In the genomic region with DNA sequence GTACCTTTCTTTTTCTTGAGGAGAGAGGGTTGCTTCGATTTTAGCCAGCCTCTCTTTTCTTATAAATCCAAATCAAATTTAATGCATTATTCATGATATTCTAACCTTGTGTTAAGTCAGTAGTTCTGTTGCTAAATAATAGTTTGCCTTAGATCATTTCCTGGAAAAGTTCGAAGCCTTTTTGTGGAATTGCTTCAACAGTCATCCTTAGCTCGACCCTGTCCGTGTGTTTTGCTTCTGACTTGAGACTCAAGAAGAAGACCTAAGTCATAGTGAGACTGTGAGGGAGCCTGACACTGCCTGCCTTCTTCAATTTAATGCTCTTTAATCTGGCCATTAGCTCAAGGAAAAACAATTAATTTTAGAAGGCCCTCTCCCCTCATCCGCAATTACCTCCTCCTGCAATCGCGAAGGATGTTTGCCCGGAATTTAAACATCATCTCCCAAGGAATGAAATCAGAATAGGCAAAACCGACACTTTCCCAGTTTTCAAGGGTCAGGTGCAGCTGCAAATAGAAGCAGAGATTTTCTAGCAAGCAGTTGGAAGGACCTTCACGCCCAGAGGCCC, we compare ENCODE assay signal across 8 cellular contexts. TPM values are rescaled to one million over a fixed set of nuclear protein-coding genes. Genes with fewer than 3 reads are reported as not detected.
DNase-seq lines count a peak whose midpoint lies in the region; ATAC-seq lines count a peak whose summit lies in the region.

No MANE protein-coding gene starts in this region.

- peaks cover 10% of the 10 kb centered on the region for H3K27me3 Mint-ChIP-seq in activated CD4-positive, alpha-beta T cell treated with anti-CD3 and anti-CD28 coated beads, Interleukin-2, amount 10 ng/mL, durations not matched to agents 24 days and 14 days
- H3K27me3 Mint-ChIP-seq in activated CD4-positive, alpha-beta memory T cell treated with anti-CD3 and anti-CD28 coated beads, Interleukin-2, amount 10 ng/mL, durations not matched to agents 7 days and 5 days: peaks cover 1% of the 10 kb centered on the region

- H3K27me3 ChIP-seq in iPS-20b (ENCODE audit: insufficient read depth, low read length): no peaks in the 10 kb centered on the region

- no peaks in the 10 kb centered on the region for H3K36me3 Mint-ChIP-seq in activated CD4-positive, alpha-beta T cell treated with anti-CD3 and anti-CD28 coated beads, Interleukin-2, amount 10 ng/mL, durations not matched to agents 24 days and 14 days (ENCODE audit: low read depth)
- no peaks in the 10 kb centered on the region for H3K36me3 Mint-ChIP-seq in activated CD4-positive, alpha-beta memory T cell treated with anti-CD3 and anti-CD28 coated beads, Interleukin-2, amount 10 ng/mL, durations not matched to agents 7 days and 5 days (ENCODE audit: low read depth)

- H3K27ac Mint-ChIP-seq in activated CD4-positive, alpha-beta T cell treated with anti-CD3 and anti-CD28 coated beads, Interleukin-2, amount 10 ng/mL, durations not matched to agents 24 days and 14 days: peak overlapping the region; percentile 6
- no peak overlapping the region for H3K27ac Mint-ChIP-seq in activated CD4-positive, alpha-beta memory T cell treated with anti-CD3 and anti-CD28 coated beads, Interleukin-2, amount 10 ng/mL, durations not matched to agents 7 days and 5 days

- ATAC-seq in HG03457 (IDR thresholded peaks at IDR 0.05; ENCODE audit: unreplicated experiment): no peak

- H3K4me3 Mint-ChIP-seq in activated CD4-positive, alpha-beta T cell treated with anti-CD3 and anti-CD28 coated beads, Interleukin-2, amount 10 ng/mL, durations not matched to agents 24 days and 14 days: peak overlapping the region; percentile 83
- H3K4me3 Mint-ChIP-seq in activated CD4-positive, alpha-beta memory T cell treated with anti-CD3 and anti-CD28 coated beads, Interleukin-2, amount 10 ng/mL, durations not matched to agents 7 days and 5 days: peak overlapping the region; percentile 71

- peaks cover 28% of the 10 kb centered on the region for H3K4me1 ChIP-seq in iPS-20b (ENCODE audit: insufficient read depth, low read length)

- no peaks in the 10 kb centered on the region for H3K36me3 ChIP-seq in iPS-20b (ENCODE audit: insufficient read depth, low read depth, low read length)

- no peak overlapping the region for H3K9ac ChIP-seq in iPS-20b (ENCODE audit: low read depth, low read length)

- DNase-seq in activated CD4-positive, alpha-beta T cell treated with anti-CD3 and anti-CD28 coated beads, Interleukin-2, amount 10 ng/mL, durations not matched to agents 24 days and 14 days: no peak
- DNase-seq in activated CD4-positive, alpha-beta T cell treated with anti-CD3 and anti-CD28 coated beads for 4 hours: no peak
- DNase-seq in activated CD4-positive, alpha-beta memory T cell treated with anti-CD3 and anti-CD28 coated beads, Interleukin-2, amount 10 ng/mL, durations not matched to agents 7 days and 5 days: no peak
- DNase-seq in substantia nigra (lab: John Stamatoyannopoulos, UW): no peak
- DNase-seq in DMS153 (lab: John Stamatoyannopoulos, UW): no peak
- DNase-seq in NCI-H1436 (lab: John Stamatoyannopoulos, UW): no peak

- POLR2A ChIA-PET in activated CD4-positive, alpha-beta memory T cell treated with anti-CD3 and anti-CD28 coated beads, Interleukin-2, amount 10 ng/mL, durations not matched to agents 7 days and 5 days (lab: Charles Lee): interaction anchor here (1.1 kb wide), 1 partner anchor 108 kb away, joined by 3 read pairs; no protein-coding TSS in a partner anchor

- H3K4me3 ChIP-seq in iPS-20b (ENCODE audit: low read length): peak overlapping the region; percentile 51; the same call in 1 of the 2 replicates

- intact Hi-C loops in activated CD4-positive, alpha-beta T cell treated with anti-CD3 and anti-CD28 coated beads, Interleukin-2, amount 10 ng/mL, durations not matched to agents 24 days and 14 days (cut with micrococcal nuclease): loop anchor here (5.0 kb wide), 1 partner anchor 398 kb away; no protein-coding TSS in a partner anchor

- H3K4me1 Mint-ChIP-seq in activated CD4-positive, alpha-beta T cell treated with anti-CD3 and anti-CD28 coated beads, Interleukin-2, amount 10 ng/mL, durations not matched to agents 24 days and 14 days: peaks cover 20% of the 10 kb centered on the region
- H3K4me1 Mint-ChIP-seq in activated CD4-positive, alpha-beta memory T cell treated with anti-CD3 and anti-CD28 coated beads, Interleukin-2, amount 10 ng/mL, durations not matched to agents 7 days and 5 days: peaks cover 15% of the 10 kb centered on the region

- CTCF ChIA-PET in activated CD4-positive, alpha-beta memory T cell treated with anti-CD3 and anti-CD28 coated beads, Interleukin-2, amount 10 ng/mL, durations not matched to agents 7 days and 5 days (lab: Charles Lee): interaction anchor here (0.6 to 12.7 kb wide), 8 partner anchors 9 to 1376 kb away, joined by 3 to 192 read pairs (median 4); no protein-coding TSS in a partner anchor

- H3K9me3 Mint-ChIP-seq in activated CD4-positive, alpha-beta T cell treated with anti-CD3 and anti-CD28 coated beads, Interleukin-2, amount 10 ng/mL, durations not matched to agents 24 days and 14 days: no peaks in the 10 kb centered on the region
- no peaks in the 10 kb centered on the region for H3K9me3 Mint-ChIP-seq in activated CD4-positive, alpha-beta memory T cell treated with anti-CD3 and anti-CD28 coated beads, Interleukin-2, amount 10 ng/mL, durations not matched to agents 7 days and 5 days

- H3K9me3 ChIP-seq in iPS-20b (ENCODE audit: insufficient read depth, low read depth, low read length): no peaks in the 10 kb centered on the region

- H3K27ac ChIP-seq in iPS-20b (ENCODE audit: low read length) (no peak overlapping the region), substantia nigra (ENCODE audit: low read depth, low read length, poor library complexity, severe bottlenecking) (peak overlapping the region; percentile 92)

RNA-seq across cellular contexts. Expression of a gene that starts 0.5 kb away (rescaled TPM):
- 1.4 and 2.3 TPM in 2 replicates for total RNA-seq in activated CD4-positive, alpha-beta T cell treated with anti-CD3 and anti-CD28 coated beads, Interleukin-2, amount 10 ng/mL, durations not matched to agents 24 days and 14 days
- total RNA-seq in activated CD4-positive, alpha-beta memory T cell treated with anti-CD3 and anti-CD28 coated beads, Interleukin-2, amount 10 ng/mL, durations not matched to agents 7 days and 5 days: 1 to 10 TPM; 5.2 to 5.4 TPM

RNA-seq across cellular contexts. Expression of a gene that starts 33.0 kb away (rescaled TPM):
- total RNA-seq in activated CD4-positive, alpha-beta T cell treated with anti-CD3 and anti-CD28 coated beads, Interleukin-2, amount 10 ng/mL, durations not matched to agents 24 days and 14 days: 10.7 and 12.8 TPM in 2 replicates
- 10 to 100 TPM; 17.8 to 18.6 TPM for total RNA-seq in activated CD4-positive, alpha-beta memory T cell treated with anti-CD3 and anti-CD28 coated beads, Interleukin-2, amount 10 ng/mL, durations not matched to agents 7 days and 5 days
